ENCODE assay signal across 13 cellular contexts in the genomic region with DNA sequence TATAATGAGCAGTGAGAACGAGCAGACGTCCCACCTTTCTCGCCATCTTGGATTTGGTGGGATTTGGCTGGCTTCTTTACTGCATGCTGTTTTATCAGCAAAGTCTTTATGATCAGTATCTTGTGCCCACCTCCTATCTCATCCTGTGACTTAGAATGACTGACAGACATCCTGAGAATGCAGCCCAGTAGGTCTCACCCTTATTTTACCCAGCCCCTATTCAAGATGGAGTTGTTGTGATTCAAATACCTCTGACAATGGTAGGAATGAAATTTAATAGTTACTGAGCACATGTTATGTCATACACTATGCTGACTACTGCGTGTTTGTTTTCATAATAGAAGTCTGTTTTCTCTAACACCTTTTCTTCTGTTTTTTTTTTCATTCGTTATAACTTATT. TPM values are rescaled to one million over a fixed set of nuclear protein-coding genes. Genes with fewer than 3 reads are reported as not detected.
DNase-seq lines count a peak whose midpoint lies in the region; ATAC-seq, FAIRE-seq and TF ChIP-seq lines count a peak whose summit lies in the region.
"Had no signal": no experiment of that assay in that cellular context is flagged by ENCODE, and none has a peak within 500 bp of the region (broad histone marks: within the 10 kb centered on the region; RNA-seq: fewer than 3 reads in every experiment).

No MANE protein-coding gene starts in this region.

- TF ChIP-seq CTCF in HEK293 (tag by site-specific recombination; IDR thresholded peaks at IDR 0.05) (no peak), GM12878 (IDR thresholded peaks at IDR 0.05 in 2 of 3, conservative IDR thresholded peaks at IDR 0.05 in 1 of 3; ENCODE audit: control insufficient read depth in 2 of 3, extremely low read depth in 1 of 3, insufficient read depth in 1 of 3, low read depth in 3 of 3, low read length in 3 of 3) (no peak), nephron (IDR thresholded peaks at IDR 0.05; ENCODE audit: unreplicated experiment in 3 of 3) (no peak)

- intact Hi-C loops in CD4-positive, alpha-beta memory T cell (cut with micrococcal nuclease), result loop anchor here (5.0 kb wide), 1 partner anchor 1208 kb away; a partner anchor contains a TSS
- intact Hi-C loops in GM12878 (cut with micrococcal nuclease; ENCODE audit: unreplicated experiment), result loop anchor here (5.0 to 10.0 kb wide), 3 partner anchors 153 to 1381 kb away; a partner anchor contains a TSS
- intact Hi-C loops in Right ventricle myocardium inferior (cut with DNase I), result no loop called here

- peaks cover 29% of the 10 kb centered on the region for H3K4me1 ChIP-seq in CD4-positive, alpha-beta memory T cell (ENCODE audit: insufficient read depth, low read length)
- H3K4me1 ChIP-seq in HEK293 (ENCODE audit: control insufficient read depth, insufficient read depth, low read length) (peaks cover 7% of the 10 kb centered on the region), GM12878 (ENCODE audit: control insufficient read depth, insufficient read depth, low read length) (no peaks in the 10 kb centered on the region)
- H3K4me1 ChIP-seq: colonic mucosa had no signal

- SMC1A ChIA-PET in GM12878 (lab: Charles Lee; ENCODE audit: uncharacterized antibody, unreplicated experiment), result interaction anchor here (0.8 kb wide), 1 partner anchor 287 kb away, joined by 3 read pairs; no protein-coding TSS in a partner anchor

- 97% methylated on average over 5 of the region's 5 CpGs for WGBS in GM12878 (ENCODE audit: insufficient coverage, insufficient replicate concordance, low lambda C conversion rate, missing lambda C conversion rate)

- peaks cover 26 to 55% (median 41%) of the 10 kb centered on the region in 4 donors for H3K4me1 Mint-ChIP-seq in CD4-positive, alpha-beta memory T cell
- H3K4me1 Mint-ChIP-seq in nephron, result peaks cover 25% of the 10 kb centered on the region

- peaks cover 8% of the 10 kb centered on the region for H3K79me2 ChIP-seq in GM12878 (ENCODE audit: control insufficient read depth, insufficient read depth, low read length)

- no peak for TF ChIP-seq POLR2A in GM12878 (IDR thresholded peaks at IDR 0.05; ENCODE audit: low read depth, low read length)

- no peaks in the 10 kb centered on the region for H3K27me3 Mint-ChIP-seq in CD4-positive, alpha-beta memory T cell
- H3K27me3 Mint-ChIP-seq in nephron (ENCODE audit: low read depth), result no peaks in the 10 kb centered on the region
- H3K27me3 Mint-ChIP-seq: activated CD8-positive, alpha-beta memory T cell treated with anti-CD3 and anti-CD28 coated beads, Interleukin-2, amount 10 ng/mL, durations not matched to agents 7 days and 5 days had no signal

- BruUV-seq in GM12878 (replicated peaks; lab: Mats Ljungman, UMichigan), result no TSS peak

- POLR2A ChIA-PET in CD4-positive, alpha-beta memory T cell (lab: Charles Lee; ENCODE audit: partially characterized antibody), result no interaction called here
- POLR2A ChIA-PET in HEK293 (lab: Yijun Ruan, JAX), result no interaction called here
- POLR2A ChIA-PET in GM12878 (lab: Charles Lee), result interaction anchor here (1.7 kb wide), 1 partner anchor 156 kb away, joined by 5 read pairs; no protein-coding TSS in a partner anchor

- CTCF ChIA-PET in CD4-positive, alpha-beta memory T cell (lab: Charles Lee; ENCODE audit: partially characterized antibody), result no interaction called here
- CTCF ChIA-PET in HEK293 (lab: Yijun Ruan, JAX), result interaction anchor here (0.7 kb wide), 1 partner anchor 249 kb away, joined by 3 read pairs; no protein-coding TSS in a partner anchor
- CTCF ChIA-PET in GM12878 (lab: Yijun Ruan, JAX), result no interaction called here

- no peaks in the 10 kb centered on the region for H3K27me3 ChIP-seq in CD4-positive, alpha-beta memory T cell (ENCODE audit: insufficient read depth, low read length)
- H3K27me3 ChIP-seq in GM12878 (replicated peaks in 1 of 2; ENCODE audit: control insufficient read depth in 2 of 2, insufficient read depth in 2 of 2, low read length in 1 of 2), result no peaks in the 10 kb centered on the region
- H3K27me3 ChIP-seq: colonic mucosa, left lung had no signal

- peaks cover 0 to 11% of the 10 kb centered on the region in 2 donors for H3K36me3 Mint-ChIP-seq in CD4-positive, alpha-beta memory T cell
- H3K36me3 Mint-ChIP-seq in nephron (ENCODE audit: low read depth), result peaks cover 7% of the 10 kb centered on the region

- H3K36me3 ChIP-seq in CD4-positive, alpha-beta memory T cell (ENCODE audit: insufficient read depth, low read length), result no peaks in the 10 kb centered on the region
- peaks cover 10 to 17% of the 10 kb centered on the region in 2 experiments for H3K36me3 ChIP-seq in HEK293 (ENCODE audit: control insufficient read depth in 2 of 2, insufficient read depth in 1 of 2, low read length in 2 of 2)
- no peaks in the 10 kb centered on the region for H3K36me3 ChIP-seq in GM12878 (ENCODE audit: control insufficient read depth in 2 of 2, insufficient read depth in 2 of 2, low read length in 1 of 2)
- H3K36me3 ChIP-seq: colonic mucosa, left lung had no signal

- RAD21 ChIA-PET in GM12878 (lab: Charles Lee; ENCODE audit: unreplicated experiment), result interaction anchor here (1.4 kb wide), 1 partner anchor 10 kb away, joined by 3 read pairs; no protein-coding TSS in a partner anchor

- ATAC-seq in GM12878 (no peak), Right ventricle myocardium inferior (no peak)
- ATAC-seq: activated CD8-positive, alpha-beta memory T cell treated with anti-CD3 and anti-CD28 coated beads, Interleukin-2, amount 10 ng/mL, durations not matched to agents 7 days and 5 days; left lung; stimulated activated naive CD8-positive, alpha-beta T cell treated with anti-CD3 and anti-CD28 coated beads, Interleukin-15, Interleukin-2, amounts not matched to agents 100 U/mL and 50 U/mL, for 24 hours had no signal

- no peak for TF ChIP-seq RAD21 in GM12878 (IDR thresholded peaks at IDR 0.05; ENCODE audit: insufficient read depth, low read depth, low read length)

- H2AFZ ChIP-seq in GM12878 (ENCODE audit: control insufficient read depth, low read depth, low read length), result no peak overlapping the region

- DNase-seq in CD4-positive, alpha-beta memory T cell, result no peak
- DNase-seq in GM12878 (ENCODE audit: low read depth, low spot score) (no peak), Right ventricle myocardium inferior (ENCODE audit: missing footprints) (no peak), NCI-H1694 (lab: John Stamatoyannopoulos, UW) (no peak)
- DNase-seq in activated effector memory CD4-positive, alpha-beta T cell treated with anti-CD3 and anti-CD28 coated beads, Interleukin-2, amount 50 U/mL, for 16 hours, result no peak
- DNase-seq: activated CD8-positive, alpha-beta memory T cell treated with anti-CD3 and anti-CD28 coated beads, Interleukin-2, amount 10 ng/mL, durations not matched to agents 7 days and 5 days; colonic mucosa; HCEC 1CT; left lung; SIG-M5; stimulated activated naive CD8-positive, alpha-beta T cell treated with anti-CD3 and anti-CD28 coated beads, Interleukin-15, Interleukin-2, amounts not matched to agents 100 U/mL and 50 U/mL, for 24 hours had no signal

- no peak overlapping the region for H3K9ac ChIP-seq in GM12878 (ENCODE audit: control insufficient read depth, insufficient read depth, low read length)

- H3K4me3 ChIP-seq in CD4-positive, alpha-beta memory T cell (ENCODE audit: low read length in 2 of 2), result no peak overlapping the region
- no peak overlapping the region for H3K4me3 ChIP-seq in HEK293 (ENCODE audit: low read depth, low read length)
- H3K4me3 ChIP-seq in GM12878, result no peak overlapping the region
- H3K4me3 ChIP-seq: colonic mucosa had no signal

- H3K9me3 ChIP-seq in CD4-positive, alpha-beta memory T cell (ENCODE audit: control insufficient read depth in 1 of 2, low read length in 2 of 2), result no peaks in the 10 kb centered on the region
- H3K9me3 ChIP-seq in HEK293 (ENCODE audit: control insufficient read depth, insufficient read depth, low read depth, low read length) (no peaks in the 10 kb centered on the region), GM12878 (replicated peaks; ENCODE audit: control insufficient read depth, insufficient read depth, low read length) (no peaks in the 10 kb centered on the region)
- H3K9me3 ChIP-seq: colonic mucosa, left lung had no signal

- H3K27ac ChIP-seq in CD4-positive, alpha-beta memory T cell (ENCODE audit: low read depth, low read length), result no peak overlapping the region
- H3K27ac ChIP-seq in HEK293 (ENCODE audit: extremely low read depth, low read depth, low read length), result no peak overlapping the region
- H3K27ac ChIP-seq in GM12878 (ENCODE audit: control insufficient read depth, insufficient read depth), result no peak overlapping the region
- H3K27ac ChIP-seq: colonic mucosa, left lung had no signal

- in situ Hi-C loops in GM12878 (cut with MboI), result loop anchor here (25.0 kb wide), 1 partner anchor 1368 kb away; a partner anchor contains a TSS

- no peaks in the 10 kb centered on the region for H4K20me1 ChIP-seq in GM12878 (ENCODE audit: control insufficient read depth, insufficient read depth)

- no peak for TF ChIP-seq EP300 in GM12878 (IDR thresholded peaks at IDR 0.05; ENCODE audit: borderline replicate concordance in 1 of 2, control insufficient read depth in 1 of 2, low read depth in 2 of 2, low read length in 2 of 2)

- no peaks in the 10 kb centered on the region for H3K9me3 Mint-ChIP-seq in CD4-positive, alpha-beta memory T cell
- H3K9me3 Mint-ChIP-seq in nephron, result no peaks in the 10 kb centered on the region

- peak overlapping the region in 3 of 7 donors; percentile 7 to 73 (median 17) for H3K27ac Mint-ChIP-seq in CD4-positive, alpha-beta memory T cell
- no peak overlapping the region for H3K27ac Mint-ChIP-seq in nephron
- H3K27ac Mint-ChIP-seq: activated CD8-positive, alpha-beta memory T cell treated with anti-CD3 and anti-CD28 coated beads, Interleukin-2, amount 10 ng/mL, durations not matched to agents 7 days and 5 days had no signal

- peak overlapping the region in 6 of 8 donors; percentile 25 to 53 (median 37) for H3K4me3 Mint-ChIP-seq in CD4-positive, alpha-beta memory T cell
- H3K4me3 Mint-ChIP-seq in nephron, result peak overlapping the region; percentile 61 to 88 (median 72)

- H3K4me2 ChIP-seq in GM12878 (ENCODE audit: control insufficient read depth, insufficient read depth), result peak overlapping the region; percentile 46; the same call in 1 of the 2 replicates

- FAIRE-seq in GM12878 (lab: Jason Lieb, UNC), result no peak

RNA-seq across cellular contexts. Expression of a gene that starts 1.9 kb away (rescaled TPM):
- total RNA-seq in CD4-positive, alpha-beta memory T cell, result 10 to 100 TPM; 11.5 to 15.2 TPM
- 1 to 10 TPM; 1.9 to 2.2 TPM for polyA plus RNA-seq in CD4-positive, alpha-beta memory T cell
- 12.4 and 12.7 TPM in 2 replicates for total RNA-seq in GM12878 (2013; cell fraction: nucleolus; rRNA removed)
- total RNA-seq in GM12878 (2014; rRNA removed) (3.5 and 4.7 TPM in 2 replicates), GM12878 (2014; rRNA removed; fragmentation: Illumina TruSeq; extraction: Trizol) (5.1 and 5.6 TPM in 2 replicates), GM12878 (2021) (4.9 and 5.7 TPM in 2 replicates), Right ventricle myocardium inferior (6.9 TPM)
- polyA plus RNA-seq in GM12878 (2011; ENCODE audit: low read depth), result 1.7 TPM
- polyA plus RNA-seq in GM12878 (2011; rRNA removed) (5.0 and 8.1 TPM in 2 replicates), GM12878 (2014; fragmentation: Illumina TruSeq; extraction: Trizol) (2.9 and 4.0 TPM in 2 replicates), GM12878 (2014; fragmentation: Nextera tagmentation; extraction: Ambion mirVana) (1 to 10 TPM; 1.5 to 2.8 TPM), GM12878 (2014; rRNA removed) (1.1 and 1.4 TPM in 2 replicates), GM12878 (2016; fragmentation: Nextera tagmentation; extraction: Ambion mirVana) (1 to 10 TPM; 3.5 to 3.7 TPM)
- polyA plus RNA-seq in GM12878 (2011; cell fraction: cytosol; rRNA removed), result 1.5 and 1.6 TPM in 2 replicates
- polyA plus RNA-seq in GM12878 (2011; cell fraction: nucleus; rRNA removed), result 3.8 and 4.0 TPM in 2 replicates
- 0.98 and 1.4 TPM in 2 replicates for polyA plus RNA-seq in GM12878 (2012)
- 13.5 and 21.6 TPM in 2 replicates for polyA minus RNA-seq in GM12878 (2011; rRNA and poly(A)+ RNA removed)
- polyA minus RNA-seq in GM12878 (2011; cell fraction: cytosol; rRNA and poly(A)+ RNA removed), result 2.3 and 4.5 TPM in 2 replicates
- polyA minus RNA-seq in GM12878 (2011; cell fraction: nucleus; rRNA and poly(A)+ RNA removed), result 5.9 and 7.6 TPM in 2 replicates

RNA-seq across cellular contexts. Expression of a gene that starts 2.1 kb away (rescaled TPM):
- 10 to 100 TPM; 22.4 to 23.0 TPM for total RNA-seq in CD4-positive, alpha-beta memory T cell
- 10 to 100 TPM in 1 of 2 donors, 1 to 10 TPM in 1; 2.2 to 10.4 TPM for polyA plus RNA-seq in CD4-positive, alpha-beta memory T cell
- 159 and 177 TPM in 2 replicates for total RNA-seq in GM12878 (2013; cell fraction: nucleolus; rRNA removed)
- 9.6 and 11.3 TPM in 2 replicates for total RNA-seq in GM12878 (2014; rRNA removed)
- 15.6 and 17.0 TPM in 2 replicates for total RNA-seq in GM12878 (2014; rRNA removed; fragmentation: Illumina TruSeq; extraction: Trizol)
- 14.3 and 15.7 TPM in 2 replicates for total RNA-seq in GM12878 (2021)
- 3.6 TPM for polyA plus RNA-seq in GM12878 (2011; ENCODE audit: low read depth)
- polyA plus RNA-seq in GM12878 (2011; rRNA removed), result 7.2 and 18.8 TPM in 2 replicates
- 5.2 TPM in 2 replicates for polyA plus RNA-seq in GM12878 (2011; cell fraction: cytosol; rRNA removed)
- 16.6 and 31.9 TPM in 2 replicates for polyA plus RNA-seq in GM12878 (2011; cell fraction: nucleus; rRNA removed)
- 5.0 and 7.2 TPM in 2 replicates for polyA plus RNA-seq in GM12878 (2012)
- 11.9 and 15.7 TPM in 2 replicates for polyA plus RNA-seq in GM12878 (2014; fragmentation: Illumina TruSeq; extraction: Trizol)
- 1 to 10 TPM; 4.8 to 8.9 TPM for polyA plus RNA-seq in GM12878 (2014; fragmentation: Nextera tagmentation; extraction: Ambion mirVana)
- 6.3 and 6.4 TPM in 2 replicates for polyA plus RNA-seq in GM12878 (2014; rRNA removed)
- 10 to 100 TPM; 13.3 to 14.0 TPM for polyA plus RNA-seq in GM12878 (2016; fragmentation: Nextera tagmentation; extraction: Ambion mirVana)
- 7.5 and 11.7 TPM in 2 replicates for polyA minus RNA-seq in GM12878 (2011; rRNA and poly(A)+ RNA removed)
- polyA minus RNA-seq in GM12878 (2011; cell fraction: cytosol; rRNA and poly(A)+ RNA removed), result 2.8 and 5.7 TPM in 2 replicates
- polyA minus RNA-seq in GM12878 (2011; cell fraction: nucleus; rRNA and poly(A)+ RNA removed), result 24.9 and 46.5 TPM in 2 replicates
- 6.1 TPM for total RNA-seq in Right ventricle myocardium inferior
